Comparison of ENCODE assay signal across 8 cellular contexts in genomic region chrX:103464774-103465117, GRCh38. TPM values are rescaled to one million over a fixed set of nuclear protein-coding genes. Genes with fewer than 3 reads are reported as not detected.
DNase-seq lines count a peak whose midpoint lies in the region; ATAC-seq and TF ChIP-seq lines count a peak whose summit lies in the region.

No MANE protein-coding gene starts in this region.

- H3K4me1 ChIP-seq in RWPE2 (ENCODE audit: insufficient read depth, poor library complexity, severe bottlenecking): no peaks in the 10 kb centered on the region
- peaks cover 0 to 3% (median 0%) of the 10 kb centered on the region in 4 donors for H3K4me1 ChIP-seq in transverse colon

- TF ChIP-seq EP300 in transverse colon (IDR thresholded peaks at IDR 0.05; ENCODE audit: low read depth): no peak

- intact Hi-C loops in transverse colon (cut with DNase I; ENCODE audit: low total_unique reads): loop anchor here (10.0 kb wide), 1 partner anchor 120 kb away; no protein-coding TSS in a partner anchor

- peak; percentile 70 for TF ChIP-seq CTCF in RWPE2 (IDR thresholded peaks at IDR 0.05; ENCODE audit: poor library complexity, severe bottlenecking)
- TF ChIP-seq CTCF in transverse colon (IDR thresholded peaks at IDR 0.05): peak; percentile 56 to 71 (median 69)

- peaks cover 11% of the 10 kb centered on the region for H3K27me3 Mint-ChIP-seq in IgD-negative memory B cell

- H3K27me3 ChIP-seq in RWPE2 (ENCODE audit: insufficient read depth, poor library complexity, severe bottlenecking) (no peaks in the 10 kb centered on the region), transverse colon (no peaks in the 10 kb centered on the region)

- no peaks in the 10 kb centered on the region for H3K36me3 Mint-ChIP-seq in IgD-negative memory B cell

- TF ChIP-seq POLR2A in transverse colon (IDR thresholded peaks at IDR 0.05): no peak

- WGBS in transverse colon (ENCODE audit: low coverage in 1 of 2), 2 donors: 0 to 15% methylated on average over 1 to 3 of the region's 3 CpGs

- H3K27ac ChIP-seq in RWPE2 (ENCODE audit: poor library complexity, severe bottlenecking) (no peak overlapping the region), transverse colon (no peak overlapping the region)

- H3K4me3 Mint-ChIP-seq in IgD-negative memory B cell: peak overlapping the region; percentile 78 to 91 (median 86)

- peak; percentile 52 for DNase-seq in DMS79 (lab: John Stamatoyannopoulos, UW)
- DNase-seq in RWPE2 (ENCODE audit: low spot score): no peak
- DNase-seq in activated effector memory CD4-positive, alpha-beta T cell treated with anti-CD3 and anti-CD28 coated beads, Interleukin-2, amount 50 U/mL, for 16 hours: peak; percentile 88
- DNase-seq in glomerular endothelial cell (ENCODE audit: extremely low read depth, low read depth, low spot score): peak; percentile 58
- DNase-seq in pons (ENCODE audit: low spot score): peak; percentile 85
- peak; percentile 80 for DNase-seq in transverse colon

- H3K4me3 ChIP-seq in RWPE2 (ENCODE audit: severe bottlenecking) (no peak overlapping the region), transverse colon (peak overlapping the region in 1 of 4 donors; percentile 27)

- ATAC-seq in GM21528 (IDR thresholded peaks at IDR 0.05; ENCODE audit: low FRiP score, unreplicated experiment) (peak; percentile 94), RWPE2 (ENCODE audit: low read depth) (peak; percentile 85)

- H3K9me3 Mint-ChIP-seq in IgD-negative memory B cell: peaks cover 0 to 2% (median 0%) of the 10 kb centered on the region in 3 donors

- no peaks in the 10 kb centered on the region for H3K36me3 ChIP-seq in RWPE2 (ENCODE audit: low read depth)
- no peaks in the 10 kb centered on the region for H3K36me3 ChIP-seq in transverse colon

- no peak overlapping the region for H3K27ac Mint-ChIP-seq in IgD-negative memory B cell

- in situ Hi-C loops in transverse colon (cut with MboI; ENCODE audit: low pct_ligation_motif_present in 1 of 4, low pct_unique_long_range_greater_than_20kb in 1 of 4, low sequenced_read_pairs in 3 of 4): loop anchor here in 3 of 4 donors (10.0 to 25.0 kb wide), 4 partner anchors 120 to 252 kb away; partner anchors contain the start of genes BEX4 (in 3 of the 3) and TCEAL7 (in 1 of the 3)

- H3K9me3 ChIP-seq in RWPE2 (ENCODE audit: severe bottlenecking) (no peaks in the 10 kb centered on the region), transverse colon (no peaks in the 10 kb centered on the region)

- H3K4me1 Mint-ChIP-seq in IgD-negative memory B cell: peaks cover 0 to 2% (median 0%) of the 10 kb centered on the region in 3 donors

RNA-seq across cellular contexts. Expression of gene RAB40A, which starts 54.5 kb away (rescaled TPM):
- polyA plus RNA-seq in IgD-negative memory B cell: not detected
- total RNA-seq in glomerular endothelial cell: 0.12 TPM in 1 of 2 replicates, not detected in the other
- 1 to 10 TPM in 1 of 4 donors, under 1 TPM in 1, not detected in 2; 0.55 to 1.4 TPM for total RNA-seq in transverse colon
